Comparison of ENCODE assay signal across 8 cellular contexts in the genomic region with DNA sequence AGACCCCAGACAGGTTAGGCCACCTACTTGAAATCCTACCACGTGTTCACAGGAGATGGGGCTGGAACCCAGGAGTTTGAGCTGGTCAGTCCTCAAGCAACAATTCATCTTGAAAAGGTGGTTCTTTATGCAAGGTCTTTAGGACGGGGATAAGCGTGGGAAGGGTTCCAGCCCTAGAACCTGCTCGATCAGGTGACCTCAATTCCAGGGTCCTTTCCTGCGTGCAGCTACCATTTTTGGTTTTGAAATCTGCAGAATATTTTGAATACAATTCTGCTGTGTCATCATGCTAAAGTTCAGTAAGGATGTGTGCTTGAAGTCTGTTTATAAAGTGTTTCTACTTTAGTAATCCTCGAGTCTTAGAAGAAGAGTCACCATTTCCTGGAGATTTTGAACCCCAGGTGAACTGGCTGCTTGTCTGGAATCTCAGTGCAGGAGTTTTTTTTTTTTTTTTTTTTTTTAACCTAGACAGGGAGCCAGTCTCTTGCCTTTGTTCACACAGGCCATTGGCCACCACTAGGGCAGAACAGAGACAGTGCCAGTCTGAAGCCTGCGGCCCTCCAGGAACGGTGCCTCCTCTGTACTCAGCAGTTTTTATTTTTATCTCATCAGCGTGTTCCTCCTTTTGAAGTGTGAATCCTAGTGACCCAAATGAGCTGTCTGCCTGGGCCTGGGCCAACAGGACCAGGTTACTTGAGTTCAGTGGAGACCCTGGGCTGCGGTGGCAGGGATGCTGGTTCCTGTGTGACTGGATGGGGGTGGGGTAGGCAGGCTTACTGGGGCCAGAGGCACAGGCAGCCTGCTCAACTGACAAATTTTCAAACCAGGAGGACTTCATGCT. TPM values are rescaled to one million over a fixed set of nuclear protein-coding genes. Genes with fewer than 3 reads are reported as not detected.
DNase-seq lines count a peak whose midpoint lies in the region; ATAC-seq and TF ChIP-seq lines count a peak whose summit lies in the region.

No MANE protein-coding gene starts in this region.

- H3K36me3 ChIP-seq in body of pancreas (replicated peaks in 1 of 2; ENCODE audit: insufficient read depth in 1 of 2, low read depth in 2 of 2) (no peaks in the 10 kb centered on the region), subcutaneous abdominal adipose tissue (ENCODE audit: control insufficient read depth in 5 of 5, insufficient read depth in 5 of 5, low read length in 5 of 5) (no peaks in the 10 kb centered on the region)

- in situ Hi-C loops in ACHN (cut with HindIII; ENCODE audit: low pct_ligation_motif_present, low pct_unique_long_range_greater_than_20kb, low sequenced_read_pairs) (no loop called here), KBM-7 (cut with MboI; ENCODE audit: low pct_unique_long_range_greater_than_20kb, low sequenced_read_pairs) (no loop called here)

- H3K4me3 ChIP-seq in body of pancreas, result no peak overlapping the region
- H3K4me3 ChIP-seq in subcutaneous abdominal adipose tissue (ENCODE audit: low read depth in 1 of 5, low read length in 5 of 5), result no peak overlapping the region

- H3K9me3 ChIP-seq in body of pancreas (no peaks in the 10 kb centered on the region), subcutaneous abdominal adipose tissue (ENCODE audit: control insufficient read depth in 5 of 5, low read length in 5 of 5) (no peaks in the 10 kb centered on the region)

- ATAC-seq in body of pancreas, result no peak
- no peak for ATAC-seq in HG03378 (IDR thresholded peaks at IDR 0.05; ENCODE audit: unreplicated experiment)

- peak overlapping the region in 3 of 4 donors; percentile 24 to 58 (median 57) for H3K27ac ChIP-seq in body of pancreas
- peak overlapping the region; percentile 81 for H3K27ac ChIP-seq in subcutaneous abdominal adipose tissue (ENCODE audit: low read depth, low read length)

- DNase-seq in ACHN, result peak; percentile 11
- peak; percentile 78 for DNase-seq in KBM-7
- peak in 3 of 4 donors; percentile 36 to 79 (median 59) for DNase-seq in body of pancreas
- DNase-seq in kidney glomerular epithelial cell (lab: John Stamatoyannopoulos, UW), result peak; percentile 91
- DNase-seq in iPS-NIHi11 (ENCODE audit: low spot score), result no peak
- no peak for DNase-seq in NCI-H2196 treated with DMSO at 0.1 percent for 48 hours (lab: John Stamatoyannopoulos, UW; ENCODE audit: unreplicated experiment)

- TF ChIP-seq CTCF in body of pancreas (IDR thresholded peaks at IDR 0.05), result peak in 4 of 7 experiments; percentile 8 to 15 (median 12)

- peaks cover 29% of the 10 kb centered on the region for H3K4me1 ChIP-seq in body of pancreas
- peaks cover 14 to 76% (median 70%) of the 10 kb centered on the region in 5 donors for H3K4me1 ChIP-seq in subcutaneous abdominal adipose tissue (ENCODE audit: control insufficient read depth in 5 of 5, insufficient read depth in 5 of 5, low read length in 5 of 5)

- intact Hi-C loops in body of pancreas (cut with DNase I), result no loop called here

- H3K27me3 ChIP-seq in body of pancreas (no peaks in the 10 kb centered on the region), subcutaneous abdominal adipose tissue (ENCODE audit: control insufficient read depth in 5 of 5, insufficient read depth in 4 of 5, low read length in 5 of 5) (no peaks in the 10 kb centered on the region)

- H3K9ac ChIP-seq in subcutaneous abdominal adipose tissue (ENCODE audit: low read length in 5 of 5), result peak overlapping the region in 3 of 5 donors; percentile 20 to 56 (median 25)

- no peak for TF ChIP-seq POLR2A in body of pancreas (IDR thresholded peaks at IDR 0.05)

- WGBS in body of pancreas, 2 donors, result 57 to 65% methylated on average over 9 to 10 of the region's 10 CpGs

RNA-seq across cellular contexts. Expression of a gene that starts 54.6 kb away (rescaled TPM):
- total RNA-seq in body of pancreas, result 10 to 100 TPM; 13.5 to 24.1 TPM

Comparison
In these comparisons a context has a peak if more than half of its experiments do, and no peak if none do; other contexts are left out.
1. DNase-seq: peak in ACHN (single experiment), KBM-7 (single experiment), body of pancreas (3 of 4) and kidney glomerular epithelial cell (single experiment); none in iPS-NIHi11 (single experiment) and NCI-H2196 treated with DMSO at 0.1 percent for 48 hours (single experiment).